ENCODE assay signal across 8 cellular contexts in the genomic region with DNA sequence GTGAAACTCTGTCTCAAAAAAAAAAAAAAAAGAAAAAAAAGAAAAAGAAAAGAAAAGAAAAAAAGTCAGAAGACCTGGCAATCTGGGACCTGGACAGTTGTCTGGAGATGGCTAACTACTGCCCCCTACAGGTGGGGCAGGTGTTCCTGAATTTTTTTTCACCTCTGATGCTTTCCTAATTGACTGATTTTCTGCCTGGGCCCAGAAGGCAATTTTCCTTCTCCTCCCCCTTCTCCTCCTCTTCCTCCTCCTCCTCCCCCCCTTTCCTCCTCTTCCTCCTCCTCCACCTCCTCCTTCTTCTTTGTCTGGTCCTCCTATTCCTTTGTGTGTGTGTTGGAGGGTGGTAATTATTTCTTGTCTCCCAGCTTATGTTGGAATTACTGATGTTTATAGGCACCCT. TPM values are rescaled to one million over a fixed set of nuclear protein-coding genes. Genes with fewer than 3 reads are reported as not detected.
A peak's percentile ranks its signal among the peaks of the same experiment; 100 is the strongest.
DNase-seq lines count a peak whose midpoint lies in the region; ATAC-seq, FAIRE-seq and TF ChIP-seq lines count a peak whose summit lies in the region.

No MANE protein-coding gene starts in this region.

- TF ChIP-seq EP300 in A549 (IDR thresholded peaks at IDR 0.05), result no peak

- H3K9me3 ChIP-seq in A549, result no peaks in the 10 kb centered on the region

- H3K4me1 ChIP-seq in A549, result no peaks in the 10 kb centered on the region

- POLR2A ChIA-PET in A549 (lab: Yijun Ruan, JAX), result no interaction called here

- intact Hi-C loops in Right ventricle myocardium inferior (cut with DNase I), result no loop called here

- FAIRE-seq in A549 (lab: Jason Lieb, UNC), result no peak

- peak; percentile 38 to 47 for DNase-seq in A549 (ENCODE audit: low read depth in 1 of 2, low spot score in 1 of 2)
- peak; percentile 2 for DNase-seq in GDM1 (lab: John Stamatoyannopoulos, UW)
- DNase-seq in NCI-H774 (lab: John Stamatoyannopoulos, UW), result peak; percentile 27
- no peak for DNase-seq in epithelial cell of proximal tubule (ENCODE audit: low read depth)
- DNase-seq in HPDE6-E6E7 (ENCODE audit: extremely low spot score), result no peak
- DNase-seq in Right ventricle myocardium inferior (ENCODE audit: missing footprints), result no peak

- TF ChIP-seq RAD21 in A549 (conservative IDR thresholded peaks at IDR 0.05 in 1 of 2, IDR thresholded peaks at IDR 0.05 in 1 of 2), result peak; percentile 58 to 71

- ATAC-seq in A549, result no peak
- no peak for ATAC-seq in HG03469 (IDR thresholded peaks at IDR 0.05; ENCODE audit: unreplicated experiment)
- ATAC-seq in HG03108 (IDR thresholded peaks at IDR 0.05; ENCODE audit: unreplicated experiment), result no peak
- ATAC-seq in Right ventricle myocardium inferior, result no peak

- TF ChIP-seq POLR2A in A549 (IDR thresholded peaks at IDR 0.05; ENCODE audit: low read length), result no peak

- TF ChIP-seq CTCF in A549 (IDR thresholded peaks at IDR 0.05) (peak; percentile 56), epithelial cell of proximal tubule (conservative IDR thresholded peaks at IDR 0.05; ENCODE audit: low read depth, low read length) (peak; percentile 59)

- H3K4me3 ChIP-seq in A549 (no peak overlapping the region), epithelial cell of proximal tubule (ENCODE audit: low read depth, low read length) (no peak overlapping the region)

- H3K27ac ChIP-seq in A549, result no peak overlapping the region

- CTCF ChIA-PET in A549 (lab: Yijun Ruan, JAX), result interaction anchor here (0.7 to 3.1 kb wide), 11 partner anchors 10 to 1407 kb away, joined by 3 to 15 read pairs (median 4); no protein-coding TSS in a partner anchor

- no peak overlapping the region for H3K4me2 ChIP-seq in A549

TF ChIP-seq in A549, 52 proteins besides CTCF, POLR2A, EP300 and RAD21:
- TF ChIP-seq NR3C1 (IDR thresholded peaks at IDR 0.05), result no peak
- no peak for TF ChIP-seq ESRRA (IDR thresholded peaks at IDR 0.05; ENCODE audit: borderline replicate concordance, low read length)
- no peak for TF ChIP-seq PHF8 (IDR thresholded peaks at IDR 0.05; ENCODE audit: borderline replicate concordance, low read depth)
- peak; percentile 44; the same call in 1 of the 3 replicates for TF ChIP-seq SMC3 (IDR thresholded peaks at IDR 0.05)
- TF ChIP-seq, protein P1, sequence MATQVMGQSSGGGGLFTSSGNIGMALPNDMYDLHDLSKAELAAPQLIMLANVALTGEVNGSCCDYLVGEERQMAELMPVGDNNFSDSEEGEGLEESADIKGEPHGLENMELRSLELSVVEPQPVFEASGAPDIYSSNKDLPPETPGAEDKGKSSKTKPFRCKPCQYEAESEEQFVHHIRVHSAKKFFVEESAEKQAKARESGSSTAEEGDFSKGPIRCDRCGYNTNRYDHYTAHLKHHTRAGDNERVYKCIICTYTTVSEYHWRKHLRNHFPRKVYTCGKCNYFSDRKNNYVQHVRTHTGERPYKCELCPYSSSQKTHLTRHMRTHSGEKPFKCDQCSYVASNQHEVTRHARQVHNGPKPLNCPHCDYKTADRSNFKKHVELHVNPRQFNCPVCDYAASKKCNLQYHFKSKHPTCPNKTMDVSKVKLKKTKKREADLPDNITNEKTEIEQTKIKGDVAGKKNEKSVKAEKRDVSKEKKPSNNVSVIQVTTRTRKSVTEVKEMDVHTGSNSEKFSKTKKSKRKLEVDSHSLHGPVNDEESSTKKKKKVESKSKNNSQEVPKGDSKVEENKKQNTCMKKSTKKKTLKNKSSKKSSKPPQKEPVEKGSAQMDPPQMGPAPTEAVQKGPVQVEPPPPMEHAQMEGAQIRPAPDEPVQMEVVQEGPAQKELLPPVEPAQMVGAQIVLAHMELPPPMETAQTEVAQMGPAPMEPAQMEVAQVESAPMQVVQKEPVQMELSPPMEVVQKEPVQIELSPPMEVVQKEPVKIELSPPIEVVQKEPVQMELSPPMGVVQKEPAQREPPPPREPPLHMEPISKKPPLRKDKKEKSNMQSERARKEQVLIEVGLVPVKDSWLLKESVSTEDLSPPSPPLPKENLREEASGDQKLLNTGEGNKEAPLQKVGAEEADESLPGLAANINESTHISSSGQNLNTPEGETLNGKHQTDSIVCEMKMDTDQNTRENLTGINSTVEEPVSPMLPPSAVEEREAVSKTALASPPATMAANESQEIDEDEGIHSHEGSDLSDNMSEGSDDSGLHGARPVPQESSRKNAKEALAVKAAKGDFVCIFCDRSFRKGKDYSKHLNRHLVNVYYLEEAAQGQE (IDR thresholded peaks at IDR 0.05), result no peak
TF ChIP-seq in A549: peak in this region for 1.

RNA-seq across cellular contexts. Expression of a gene that starts 26.7 kb away (rescaled TPM):
- polyA plus RNA-seq in A549 (2011; rRNA removed), result 0.60 and 0.88 TPM in 2 replicates
- polyA plus RNA-seq in A549 (2012; cell fraction: cytosol; rRNA removed), result 1.5 and 2.0 TPM in 2 replicates
- polyA plus RNA-seq in A549 (2012; cell fraction: nucleus; rRNA removed), result 3.5 and 5.0 TPM in 2 replicates
- 0.57 to 0.67 TPM (median 0.67 TPM) in 3 replicates for polyA plus RNA-seq in A549 (2017; fragmentation: RNase III; extraction: RNeasy Plus Mini Kit Qiagen cat#74134 plus additional on column Dnase treatment)
- 0.79 and 0.97 TPM in 2 replicates for polyA minus RNA-seq in A549 (2011; rRNA and poly(A)+ RNA removed)
- total RNA-seq in epithelial cell of proximal tubule, result 15.3 and 17.4 TPM in 2 replicates
- 13.2 TPM for total RNA-seq in Right ventricle myocardium inferior

Comparison
In these comparisons a context has a peak if more than half of its experiments do, and no peak if none do; other contexts are left out.
1. DNase-seq: peak in A549 (2 of 2), GDM1 (single experiment) and NCI-H774 (single experiment); none in epithelial cell of proximal tubule (single experiment), HPDE6-E6E7 (single experiment) and Right ventricle myocardium inferior (single experiment).